In genomic region chr5:10019236-10019635, GRCh38 we compare ENCODE assay signal across 1 cellular context.
TF ChIP-seq lines count a peak whose summit lies in the region.

No MANE protein-coding gene starts in this region.

TF ChIP-seq in HCT116, 20 proteins besides CTCF, POLR2A, EP300 and RAD21 (continued from another document):
- TF ChIP-seq JUND (IDR thresholded peaks at IDR 0.05): no peak
- no peak for TF ChIP-seq MAX (IDR thresholded peaks at IDR 0.05)
- TF ChIP-seq, protein P1, sequence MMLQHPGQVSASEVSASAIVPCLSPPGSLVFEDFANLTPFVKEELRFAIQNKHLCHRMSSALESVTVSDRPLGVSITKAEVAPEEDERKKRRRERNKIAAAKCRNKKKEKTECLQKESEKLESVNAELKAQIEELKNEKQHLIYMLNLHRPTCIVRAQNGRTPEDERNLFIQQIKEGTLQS (IDR thresholded peaks at IDR 0.05): no peak
- no peak for TF ChIP-seq CEBPB (IDR thresholded peaks at IDR 0.05; ENCODE audit: low read depth)
- no peak for TF ChIP-seq YY1 (IDR thresholded peaks at IDR 0.05; ENCODE audit: extremely low read depth, insufficient replicate concordance, low read depth, low read length)
- no peak for TF ChIP-seq EZH2 (IDR thresholded peaks at IDR 0.05)
- TF ChIP-seq SIN3A (IDR thresholded peaks at IDR 0.05; ENCODE audit: low read depth): no peak
- no peak for TF ChIP-seq ZNF274 (IDR thresholded peaks at IDR 0.05; ENCODE audit: low read depth, low read length)
- TF ChIP-seq ZFX (IDR thresholded peaks at IDR 0.05): no peak
- no peak for TF ChIP-seq TCF7L2 (IDR thresholded peaks at IDR 0.05; ENCODE audit: borderline replicate concordance, extremely low read depth, insufficient read depth, insufficient read length)
- no peak for TF ChIP-seq ZBTB33 (IDR thresholded peaks at IDR 0.05; ENCODE audit: extremely low read depth, insufficient replicate concordance, low read length)
- no peak for TF ChIP-seq POLR2AphosphoS5 (IDR thresholded peaks at IDR 0.05; ENCODE audit: low read depth, low read length)
- TF ChIP-seq EGR1 (IDR thresholded peaks at IDR 0.05; ENCODE audit: low read depth): no peak
